Comparison of ENCODE assay signal across 8 cellular contexts in the genomic region with DNA sequence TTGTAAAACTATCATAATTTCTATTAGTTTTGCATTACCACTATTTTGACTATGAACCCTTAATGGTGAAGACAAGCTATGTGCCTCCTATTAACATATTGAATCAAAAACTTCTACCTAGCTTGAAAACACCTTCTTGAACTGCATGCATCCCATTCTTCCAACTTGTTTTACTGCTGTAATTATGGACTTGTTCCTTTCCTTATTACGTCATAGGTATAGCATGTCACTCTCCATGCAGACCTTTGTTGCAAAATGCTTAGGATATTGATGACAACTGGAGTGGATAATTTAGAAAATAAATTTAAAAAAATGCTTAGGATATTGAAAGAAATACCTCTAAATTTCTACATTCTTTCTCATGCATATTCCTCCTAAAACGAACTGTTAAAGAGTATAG.
"Had no signal": no experiment of that assay in that cellular context is flagged by ENCODE, and none has a peak within 500 bp of the region (broad histone marks: within the 10 kb centered on the region; RNA-seq: fewer than 3 reads in every experiment).

No MANE protein-coding gene starts in this region.

- DNase-seq: GDM1, GF-D8 had no signal

- H3K4me3 ChIP-seq: GM12878 had no signal

- FAIRE-seq: G401.6, GM12878, GM12891, GM12892, GM18507, GM19239 had no signal

- ATAC-seq: GM12878 had no signal
